ENCODE assay signal across 1 cellular context in genomic region chr12:6534914-6535696, GRCh38.
TF ChIP-seq lines count a peak whose summit lies in the region.

No MANE protein-coding gene starts in this region.

TF ChIP-seq in GM12878, 131 proteins besides CTCF, POLR2A, EP300 and RAD21:
- TF ChIP-seq, protein P1, sequence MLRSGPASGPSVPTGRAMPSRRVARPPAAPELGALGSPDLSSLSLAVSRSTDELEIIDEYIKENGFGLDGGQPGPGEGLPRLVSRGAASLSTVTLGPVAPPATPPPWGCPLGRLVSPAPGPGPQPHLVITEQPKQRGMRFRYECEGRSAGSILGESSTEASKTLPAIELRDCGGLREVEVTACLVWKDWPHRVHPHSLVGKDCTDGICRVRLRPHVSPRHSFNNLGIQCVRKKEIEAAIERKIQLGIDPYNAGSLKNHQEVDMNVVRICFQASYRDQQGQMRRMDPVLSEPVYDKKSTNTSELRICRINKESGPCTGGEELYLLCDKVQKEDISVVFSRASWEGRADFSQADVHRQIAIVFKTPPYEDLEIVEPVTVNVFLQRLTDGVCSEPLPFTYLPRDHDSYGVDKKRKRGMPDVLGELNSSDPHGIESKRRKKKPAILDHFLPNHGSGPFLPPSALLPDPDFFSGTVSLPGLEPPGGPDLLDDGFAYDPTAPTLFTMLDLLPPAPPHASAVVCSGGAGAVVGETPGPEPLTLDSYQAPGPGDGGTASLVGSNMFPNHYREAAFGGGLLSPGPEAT (IDR thresholded peaks at IDR 0.05; ENCODE audit: low read depth): peak; percentile 46; the same call in 1 of the 2 replicates
- TF ChIP-seq, protein P2, sequence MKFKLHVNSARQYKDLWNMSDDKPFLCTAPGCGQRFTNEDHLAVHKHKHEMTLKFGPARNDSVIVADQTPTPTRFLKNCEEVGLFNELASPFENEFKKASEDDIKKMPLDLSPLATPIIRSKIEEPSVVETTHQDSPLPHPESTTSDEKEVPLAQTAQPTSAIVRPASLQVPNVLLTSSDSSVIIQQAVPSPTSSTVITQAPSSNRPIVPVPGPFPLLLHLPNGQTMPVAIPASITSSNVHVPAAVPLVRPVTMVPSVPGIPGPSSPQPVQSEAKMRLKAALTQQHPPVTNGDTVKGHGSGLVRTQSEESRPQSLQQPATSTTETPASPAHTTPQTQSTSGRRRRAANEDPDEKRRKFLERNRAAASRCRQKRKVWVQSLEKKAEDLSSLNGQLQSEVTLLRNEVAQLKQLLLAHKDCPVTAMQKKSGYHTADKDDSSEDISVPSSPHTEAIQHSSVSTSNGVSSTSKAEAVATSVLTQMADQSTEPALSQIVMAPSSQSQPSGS (IDR thresholded peaks at IDR 0.05; ENCODE audit: low read length): no peak
- no peak for TF ChIP-seq ASH2L (IDR thresholded peaks at IDR 0.05; ENCODE audit: borderline replicate concordance, low read depth)
- TF ChIP-seq TAF1 (IDR thresholded peaks at IDR 0.05; ENCODE audit: borderline replicate concordance, low read depth, low read length): peak; percentile 16; the same call in 1 of the 2 replicates
- no peak for TF ChIP-seq NRF1 (conservative IDR thresholded peaks at IDR 0.05; ENCODE audit: low read depth, low read length)
- peak; percentile 55; the same call in 1 of the 2 replicates for TF ChIP-seq EED (IDR thresholded peaks at IDR 0.05; ENCODE audit: low read depth)
- TF ChIP-seq IRF4 (IDR thresholded peaks at IDR 0.05; ENCODE audit: low read depth, low read length): 0 out of 2 replicates have a peak, but pooled peaks have one; percentile 5
- TF ChIP-seq IKZF2 (IDR thresholded peaks at IDR 0.05): peak; percentile 18 to 31; a peak in 2 of 4 replicates
- no peak for TF ChIP-seq SMAD1 (IDR thresholded peaks at IDR 0.05; ENCODE audit: low read depth, partially characterized antibody)
- TF ChIP-seq ZNF592 (IDR thresholded peaks at IDR 0.05): no peak
- peak; percentile 54; the same call in 1 of the 2 replicates for TF ChIP-seq CHD1 (IDR thresholded peaks at IDR 0.05; ENCODE audit: low read depth, low read length)
- no peak for TF ChIP-seq ZNF384 (IDR thresholded peaks at IDR 0.05; ENCODE audit: borderline replicate concordance, low read depth, low read length)
- no peak for TF ChIP-seq MTA2 (IDR thresholded peaks at IDR 0.05; ENCODE audit: low read depth)
- no peak for TF ChIP-seq ETV6 (conservative IDR thresholded peaks at IDR 0.05 in 1 of 2, IDR thresholded peaks at IDR 0.05 in 1 of 2; ENCODE audit: borderline replicate concordance in 1 of 2, low read depth in 1 of 2)
- TF ChIP-seq EGR1 (IDR thresholded peaks at IDR 0.05; ENCODE audit: borderline replicate concordance in 1 of 2, low read depth in 2 of 2, low read length in 2 of 2): peak in 1 of 2 experiments; percentile 30; a peak in 1 of 3 replicates
- peak; percentile 84 for TF ChIP-seq RAD51 (IDR thresholded peaks at IDR 0.05)
- no peak for TF ChIP-seq SREBF1 (IDR thresholded peaks at IDR 0.05; ENCODE audit: low read length)
- TF ChIP-seq E2F4 (IDR thresholded peaks at IDR 0.05; ENCODE audit: low read depth, low read length): peak; percentile 55; the same call in 1 of the 2 replicates
- TF ChIP-seq, protein P3, sequence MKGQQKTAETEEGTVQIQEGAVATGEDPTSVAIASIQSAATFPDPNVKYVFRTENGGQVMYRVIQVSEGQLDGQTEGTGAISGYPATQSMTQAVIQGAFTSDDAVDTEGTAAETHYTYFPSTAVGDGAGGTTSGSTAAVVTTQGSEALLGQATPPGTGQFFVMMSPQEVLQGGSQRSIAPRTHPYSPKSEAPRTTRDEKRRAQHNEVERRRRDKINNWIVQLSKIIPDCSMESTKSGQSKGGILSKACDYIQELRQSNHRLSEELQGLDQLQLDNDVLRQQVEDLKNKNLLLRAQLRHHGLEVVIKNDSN (IDR thresholded peaks at IDR 0.05; ENCODE audit: borderline replicate concordance, extremely low read length, insufficient read depth, low read depth, low read length): peak; percentile 94
- TF ChIP-seq IKZF1 (conservative IDR thresholded peaks at IDR 0.05): peak; percentile 56; the same call in 1 of the 2 replicates
- TF ChIP-seq YBX1 (IDR thresholded peaks at IDR 0.05): no peak
- TF ChIP-seq YY1 (IDR thresholded peaks at IDR 0.05; ENCODE audit: low read depth, low read length): peak; percentile 85
- peak; percentile 52; the same call in 1 of the 2 replicates for TF ChIP-seq POLR2AphosphoS2 (IDR thresholded peaks at IDR 0.05; ENCODE audit: low read depth, low read length)
- TF ChIP-seq PKNOX1 (IDR thresholded peaks at IDR 0.05): no peak
- peak; percentile 76 to 91 for TF ChIP-seq BHLHE40 (IDR thresholded peaks at IDR 0.05; ENCODE audit: borderline replicate concordance in 1 of 2, low read depth in 2 of 2, low read length in 1 of 2)
- peak; percentile 72; the same call in 1 of the 2 replicates for TF ChIP-seq SIN3A (IDR thresholded peaks at IDR 0.05; ENCODE audit: low read depth, low read length)
- no peak for TF ChIP-seq SPI1 (IDR thresholded peaks at IDR 0.05; ENCODE audit: borderline replicate concordance, insufficient read depth, low read depth, low read length)
- TF ChIP-seq CREM (IDR thresholded peaks at IDR 0.05; ENCODE audit: low read depth): no peak; the same call in 1 of the 2 replicates
- peak; percentile 11 for TF ChIP-seq BCL3 (IDR thresholded peaks at IDR 0.05; ENCODE audit: borderline replicate concordance, insufficient read depth, low read depth, low read length, poor library complexity, severe bottlenecking)
- TF ChIP-seq MLLT1 (IDR thresholded peaks at IDR 0.05): peak; percentile 86
- TF ChIP-seq, protein P4, sequence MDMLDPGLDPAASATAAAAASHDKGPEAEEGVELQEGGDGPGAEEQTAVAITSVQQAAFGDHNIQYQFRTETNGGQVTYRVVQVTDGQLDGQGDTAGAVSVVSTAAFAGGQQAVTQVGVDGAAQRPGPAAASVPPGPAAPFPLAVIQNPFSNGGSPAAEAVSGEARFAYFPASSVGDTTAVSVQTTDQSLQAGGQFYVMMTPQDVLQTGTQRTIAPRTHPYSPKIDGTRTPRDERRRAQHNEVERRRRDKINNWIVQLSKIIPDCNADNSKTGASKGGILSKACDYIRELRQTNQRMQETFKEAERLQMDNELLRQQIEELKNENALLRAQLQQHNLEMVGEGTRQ (IDR thresholded peaks at IDR 0.05; ENCODE audit: borderline replicate concordance, low read depth, low read length): peak; percentile 51
- TF ChIP-seq TCF3 (IDR thresholded peaks at IDR 0.05; ENCODE audit: borderline replicate concordance, insufficient read depth, low read depth, low read length): 0 out of 2 replicates have a peak, but pooled peaks have one; percentile 23
- peak; percentile 39; the same call in 1 of the 2 replicates for TF ChIP-seq HDGF (IDR thresholded peaks at IDR 0.05)
- TF ChIP-seq NR2F1 (conservative IDR thresholded peaks at IDR 0.05): 0 out of 2 replicates have a peak, but pooled peaks have one; percentile 7
- TF ChIP-seq, protein P5, sequence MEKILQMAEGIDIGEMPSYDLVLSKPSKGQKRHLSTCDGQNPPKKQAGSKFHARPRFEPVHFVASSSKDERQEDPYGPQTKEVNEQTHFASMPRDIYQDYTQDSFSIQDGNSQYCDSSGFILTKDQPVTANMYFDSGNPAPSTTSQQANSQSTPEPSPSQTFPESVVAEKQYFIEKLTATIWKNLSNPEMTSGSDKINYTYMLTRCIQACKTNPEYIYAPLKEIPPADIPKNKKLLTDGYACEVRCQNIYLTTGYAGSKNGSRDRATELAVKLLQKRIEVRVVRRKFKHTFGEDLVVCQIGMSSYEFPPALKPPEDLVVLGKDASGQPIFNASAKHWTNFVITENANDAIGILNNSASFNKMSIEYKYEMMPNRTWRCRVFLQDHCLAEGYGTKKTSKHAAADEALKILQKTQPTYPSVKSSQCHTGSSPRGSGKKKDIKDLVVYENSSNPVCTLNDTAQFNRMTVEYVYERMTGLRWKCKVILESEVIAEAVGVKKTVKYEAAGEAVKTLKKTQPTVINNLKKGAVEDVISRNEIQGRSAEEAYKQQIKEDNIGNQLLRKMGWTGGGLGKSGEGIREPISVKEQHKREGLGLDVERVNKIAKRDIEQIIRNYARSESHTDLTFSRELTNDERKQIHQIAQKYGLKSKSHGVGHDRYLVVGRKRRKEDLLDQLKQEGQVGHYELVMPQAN (conservative IDR thresholded peaks at IDR 0.05): peak; percentile 53; the same call in 1 of the 2 replicates
- peak; percentile 73 for TF ChIP-seq POLR2AphosphoS5 (IDR thresholded peaks at IDR 0.05; ENCODE audit: low read length)
- TF ChIP-seq MYC (IDR thresholded peaks at IDR 0.05; ENCODE audit: insufficient read depth, insufficient read length, insufficient replicate concordance, low read length, severe bottlenecking): no peak
- TF ChIP-seq SMAD5 (IDR thresholded peaks at IDR 0.05; ENCODE audit: low read depth): no peak; the same call in 1 of the 2 replicates
- TF ChIP-seq BACH1 (IDR thresholded peaks at IDR 0.05; ENCODE audit: borderline replicate concordance): peak; percentile 49; the same call in 1 of the 2 replicates
- TF ChIP-seq CBFB (IDR thresholded peaks at IDR 0.05; ENCODE audit: low read depth): peak; percentile 53; the same call in 1 of the 2 replicates
- TF ChIP-seq, protein P6, sequence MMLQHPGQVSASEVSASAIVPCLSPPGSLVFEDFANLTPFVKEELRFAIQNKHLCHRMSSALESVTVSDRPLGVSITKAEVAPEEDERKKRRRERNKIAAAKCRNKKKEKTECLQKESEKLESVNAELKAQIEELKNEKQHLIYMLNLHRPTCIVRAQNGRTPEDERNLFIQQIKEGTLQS (IDR thresholded peaks at IDR 0.05; ENCODE audit: borderline replicate concordance, extremely low read depth, low read depth, low read length): peak; percentile 68; the same call in 1 of the 2 replicates
- TF ChIP-seq JUNB (IDR thresholded peaks at IDR 0.05): no peak
- no peak for TF ChIP-seq KDM1A (IDR thresholded peaks at IDR 0.05; ENCODE audit: borderline replicate concordance)
